In the genomic region with DNA sequence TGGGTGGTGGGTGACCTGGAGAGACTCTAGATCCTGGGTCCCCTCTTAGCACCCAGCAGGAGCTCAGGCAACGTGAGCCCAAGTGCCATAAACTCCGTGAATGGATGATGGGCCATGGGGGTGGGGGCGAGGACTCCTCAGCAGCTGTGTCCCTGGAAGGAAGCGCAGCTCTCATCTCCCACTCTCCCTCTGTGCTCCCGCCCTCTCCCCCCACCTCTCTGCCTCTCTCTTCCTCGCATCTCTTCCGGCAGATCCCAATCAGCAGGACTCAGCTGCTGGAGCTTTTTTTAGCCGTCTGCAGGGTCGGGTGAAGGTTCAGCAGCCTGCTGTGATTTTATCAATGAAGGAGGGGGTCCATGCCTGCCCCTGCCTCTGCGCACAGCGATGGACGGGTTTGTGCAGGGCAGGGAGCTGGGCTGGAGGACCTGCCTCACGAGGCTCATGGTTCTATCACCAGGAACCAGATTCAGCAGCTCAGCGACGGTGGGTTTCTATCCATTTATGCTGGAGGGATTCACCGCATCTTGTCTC, we compare ENCODE assay signal across 1 cellular context.
A peak's percentile ranks its signal among the peaks of the same experiment; 100 is the strongest.
TF ChIP-seq lines count a peak whose summit lies in the region.

No MANE protein-coding gene starts in this region.

TF ChIP-seq in K562, 482 proteins besides CTCF, POLR2A, EP300 and RAD21 (continued from another document and continues in another):
- TF ChIP-seq, protein P1, sequence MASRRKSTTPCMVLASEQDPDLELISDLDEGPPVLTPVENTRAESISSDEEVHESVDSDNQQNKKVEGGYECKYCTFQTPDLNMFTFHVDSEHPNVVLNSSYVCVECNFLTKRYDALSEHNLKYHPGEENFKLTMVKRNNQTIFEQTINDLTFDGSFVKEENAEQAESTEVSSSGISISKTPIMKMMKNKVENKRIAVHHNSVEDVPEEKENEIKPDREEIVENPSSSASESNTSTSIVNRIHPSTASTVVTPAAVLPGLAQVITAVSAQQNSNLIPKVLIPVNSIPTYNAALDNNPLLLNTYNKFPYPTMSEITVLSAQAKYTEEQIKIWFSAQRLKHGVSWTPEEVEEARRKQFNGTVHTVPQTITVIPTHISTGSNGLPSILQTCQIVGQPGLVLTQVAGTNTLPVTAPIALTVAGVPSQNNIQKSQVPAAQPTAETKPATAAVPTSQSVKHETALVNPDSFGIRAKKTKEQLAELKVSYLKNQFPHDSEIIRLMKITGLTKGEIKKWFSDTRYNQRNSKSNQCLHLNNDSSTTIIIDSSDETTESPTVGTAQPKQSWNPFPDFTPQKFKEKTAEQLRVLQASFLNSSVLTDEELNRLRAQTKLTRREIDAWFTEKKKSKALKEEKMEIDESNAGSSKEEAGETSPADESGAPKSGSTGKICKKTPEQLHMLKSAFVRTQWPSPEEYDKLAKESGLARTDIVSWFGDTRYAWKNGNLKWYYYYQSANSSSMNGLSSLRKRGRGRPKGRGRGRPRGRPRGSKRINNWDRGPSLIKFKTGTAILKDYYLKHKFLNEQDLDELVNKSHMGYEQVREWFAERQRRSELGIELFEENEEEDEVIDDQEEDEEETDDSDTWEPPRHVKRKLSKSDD (conservative IDR thresholded peaks at IDR 0.05; ENCODE audit: low read length), result no peak
- TF ChIP-seq MXI1 (IDR thresholded peaks at IDR 0.05; ENCODE audit: low read depth, low read length) (no peak), TRIM24 (IDR thresholded peaks at IDR 0.05) (peak; percentile 40 to 54; a peak in 2 of 4 replicates), RBM14 (IDR thresholded peaks at IDR 0.05; ENCODE audit: borderline replicate concordance, insufficient read depth, low read depth, low read length) (no peak), ZNF143 (CRISPR knock-in tag; IDR thresholded peaks at IDR 0.05) (no peak), RUNX1 (IDR thresholded peaks at IDR 0.05; ENCODE audit: low read depth) (no peak), ZNF780A (CRISPR knock-in tag; IDR thresholded peaks at IDR 0.05) (no peak), GTF2E2 (tag; IDR thresholded peaks at IDR 0.05) (no peak), HDAC1 (IDR thresholded peaks at IDR 0.05) (peak in 1 of 2 experiments; percentile 88; a peak in 2 of 4 replicates), THRAP3 (IDR thresholded peaks at IDR 0.05; ENCODE audit: borderline replicate concordance) (no peak), ZNF232 (CRISPR knock-in tag; IDR thresholded peaks at IDR 0.05) (no peak), CXXC5 (CRISPR knock-in tag; IDR thresholded peaks at IDR 0.05) (peak; percentile 55; the same call in 1 of the 2 replicates), SRSF3 (IDR thresholded peaks at IDR 0.05; ENCODE audit: insufficient read depth, low read length) (no peak), SMAD4 (CRISPR knock-in tag; conservative IDR thresholded peaks at IDR 0.05) (peak; percentile 90), EP400 (IDR thresholded peaks at IDR 0.05) (no peak), KLF1 (tag; IDR thresholded peaks at IDR 0.05) (no peak), LEF1 (IDR thresholded peaks at IDR 0.05) (peak; percentile 53), DACH1 (IDR thresholded peaks at IDR 0.05; ENCODE audit: partially characterized antibody) (peak; percentile 50), CBFA2T2 (conservative IDR thresholded peaks at IDR 0.05) (peak; percentile 89), MECOM (CRISPR knock-in tag; IDR thresholded peaks at IDR 0.05) (peak; percentile 66; the same call in 1 of the 2 replicates), TBL1XR1 (IDR thresholded peaks at IDR 0.05; ENCODE audit: low read length in 2 of 2) (peak in 1 of 2 experiments; percentile 86; a peak in 2 of 4 replicates), ZNF124 (CRISPR knock-in tag; IDR thresholded peaks at IDR 0.05) (no peak), NR2C1 (IDR thresholded peaks at IDR 0.05) (no peak), NR2C1 (tag; IDR thresholded peaks at IDR 0.05) (peak; percentile 70; the same call in 1 of the 2 replicates), ZBED1 (IDR thresholded peaks at IDR 0.05) (peak; percentile 53; the same call in 1 of the 2 replicates), TCF3 (CRISPR knock-in tag; IDR thresholded peaks at IDR 0.05) (peak; percentile 70), EGR1 (conservative IDR thresholded peaks at IDR 0.05) (peak; percentile 52), ZNF165 (CRISPR knock-in tag; IDR thresholded peaks at IDR 0.05; ENCODE audit: borderline replicate concordance) (no peak), NR1H2 (CRISPR knock-in tag; IDR thresholded peaks at IDR 0.05) (no peak), MTA1 (IDR thresholded peaks at IDR 0.05; ENCODE audit: borderline replicate concordance) (no peak), ZNF431 (CRISPR knock-in tag; IDR thresholded peaks at IDR 0.05) (no peak), MBD2 (IDR thresholded peaks at IDR 0.05; ENCODE audit: borderline replicate concordance, low read depth) (no peak), PURB (CRISPR knock-in tag; IDR thresholded peaks at IDR 0.05; ENCODE audit: low read depth) (no peak)
- TF ChIP-seq, protein P2, sequence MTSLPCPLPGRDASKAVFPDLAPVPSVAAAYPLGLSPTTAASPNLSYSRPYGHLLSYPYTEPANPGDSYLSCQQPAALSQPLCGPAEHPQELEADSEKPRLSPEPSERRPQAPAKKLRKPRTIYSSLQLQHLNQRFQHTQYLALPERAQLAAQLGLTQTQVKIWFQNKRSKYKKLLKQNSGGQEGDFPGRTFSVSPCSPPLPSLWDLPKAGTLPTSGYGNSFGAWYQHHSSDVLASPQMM (CRISPR knock-in tag; IDR thresholded peaks at IDR 0.05), result no peak
- TF ChIP-seq, protein P3, sequence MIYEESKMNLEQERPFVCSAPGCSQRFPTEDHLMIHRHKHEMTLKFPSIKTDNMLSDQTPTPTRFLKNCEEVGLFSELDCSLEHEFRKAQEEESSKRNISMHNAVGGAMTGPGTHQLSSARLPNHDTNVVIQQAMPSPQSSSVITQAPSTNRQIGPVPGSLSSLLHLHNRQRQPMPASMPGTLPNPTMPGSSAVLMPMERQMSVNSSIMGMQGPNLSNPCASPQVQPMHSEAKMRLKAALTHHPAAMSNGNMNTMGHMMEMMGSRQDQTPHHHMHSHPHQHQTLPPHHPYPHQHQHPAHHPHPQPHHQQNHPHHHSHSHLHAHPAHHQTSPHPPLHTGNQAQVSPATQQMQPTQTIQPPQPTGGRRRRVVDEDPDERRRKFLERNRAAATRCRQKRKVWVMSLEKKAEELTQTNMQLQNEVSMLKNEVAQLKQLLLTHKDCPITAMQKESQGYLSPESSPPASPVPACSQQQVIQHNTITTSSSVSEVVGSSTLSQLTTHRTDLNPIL (CRISPR knock-in tag; IDR thresholded peaks at IDR 0.05), result no peak
- TF ChIP-seq, protein P4, sequence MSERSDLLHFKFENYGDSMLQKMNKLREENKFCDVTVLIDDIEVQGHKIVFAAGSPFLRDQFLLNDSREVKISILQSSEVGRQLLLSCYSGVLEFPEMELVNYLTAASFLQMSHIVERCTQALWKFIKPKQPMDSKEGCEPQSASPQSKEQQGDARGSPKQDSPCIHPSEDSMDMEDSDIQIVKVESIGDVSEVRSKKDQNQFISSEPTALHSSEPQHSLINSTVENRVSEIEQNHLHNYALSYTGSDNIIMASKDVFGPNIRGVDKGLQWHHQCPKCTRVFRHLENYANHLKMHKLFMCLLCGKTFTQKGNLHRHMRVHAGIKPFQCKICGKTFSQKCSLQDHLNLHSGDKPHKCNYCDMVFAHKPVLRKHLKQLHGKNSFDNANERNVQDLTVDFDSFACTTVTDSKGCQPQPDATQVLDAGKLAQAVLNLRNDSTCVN (CRISPR knock-in tag; IDR thresholded peaks at IDR 0.05), result no peak
- TF ChIP-seq, protein P5, sequence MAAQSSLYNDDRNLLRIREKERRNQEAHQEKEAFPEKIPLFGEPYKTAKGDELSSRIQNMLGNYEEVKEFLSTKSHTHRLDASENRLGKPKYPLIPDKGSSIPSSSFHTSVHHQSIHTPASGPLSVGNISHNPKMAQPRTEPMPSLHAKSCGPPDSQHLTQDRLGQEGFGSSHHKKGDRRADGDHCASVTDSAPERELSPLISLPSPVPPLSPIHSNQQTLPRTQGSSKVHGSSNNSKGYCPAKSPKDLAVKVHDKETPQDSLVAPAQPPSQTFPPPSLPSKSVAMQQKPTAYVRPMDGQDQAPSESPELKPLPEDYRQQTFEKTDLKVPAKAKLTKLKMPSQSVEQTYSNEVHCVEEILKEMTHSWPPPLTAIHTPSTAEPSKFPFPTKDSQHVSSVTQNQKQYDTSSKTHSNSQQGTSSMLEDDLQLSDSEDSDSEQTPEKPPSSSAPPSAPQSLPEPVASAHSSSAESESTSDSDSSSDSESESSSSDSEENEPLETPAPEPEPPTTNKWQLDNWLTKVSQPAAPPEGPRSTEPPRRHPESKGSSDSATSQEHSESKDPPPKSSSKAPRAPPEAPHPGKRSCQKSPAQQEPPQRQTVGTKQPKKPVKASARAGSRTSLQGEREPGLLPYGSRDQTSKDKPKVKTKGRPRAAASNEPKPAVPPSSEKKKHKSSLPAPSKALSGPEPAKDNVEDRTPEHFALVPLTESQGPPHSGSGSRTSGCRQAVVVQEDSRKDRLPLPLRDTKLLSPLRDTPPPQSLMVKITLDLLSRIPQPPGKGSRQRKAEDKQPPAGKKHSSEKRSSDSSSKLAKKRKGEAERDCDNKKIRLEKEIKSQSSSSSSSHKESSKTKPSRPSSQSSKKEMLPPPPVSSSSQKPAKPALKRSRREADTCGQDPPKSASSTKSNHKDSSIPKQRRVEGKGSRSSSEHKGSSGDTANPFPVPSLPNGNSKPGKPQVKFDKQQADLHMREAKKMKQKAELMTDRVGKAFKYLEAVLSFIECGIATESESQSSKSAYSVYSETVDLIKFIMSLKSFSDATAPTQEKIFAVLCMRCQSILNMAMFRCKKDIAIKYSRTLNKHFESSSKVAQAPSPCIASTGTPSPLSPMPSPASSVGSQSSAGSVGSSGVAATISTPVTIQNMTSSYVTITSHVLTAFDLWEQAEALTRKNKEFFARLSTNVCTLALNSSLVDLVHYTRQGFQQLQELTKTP (IDR thresholded peaks at IDR 0.05; ENCODE audit: low read depth in 1 of 2, partially characterized antibody in 2 of 2), result no peak
- TF ChIP-seq, protein P6, sequence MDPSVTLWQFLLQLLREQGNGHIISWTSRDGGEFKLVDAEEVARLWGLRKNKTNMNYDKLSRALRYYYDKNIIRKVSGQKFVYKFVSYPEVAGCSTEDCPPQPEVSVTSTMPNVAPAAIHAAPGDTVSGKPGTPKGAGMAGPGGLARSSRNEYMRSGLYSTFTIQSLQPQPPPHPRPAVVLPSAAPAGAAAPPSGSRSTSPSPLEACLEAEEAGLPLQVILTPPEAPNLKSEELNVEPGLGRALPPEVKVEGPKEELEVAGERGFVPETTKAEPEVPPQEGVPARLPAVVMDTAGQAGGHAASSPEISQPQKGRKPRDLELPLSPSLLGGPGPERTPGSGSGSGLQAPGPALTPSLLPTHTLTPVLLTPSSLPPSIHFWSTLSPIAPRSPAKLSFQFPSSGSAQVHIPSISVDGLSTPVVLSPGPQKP (CRISPR knock-in tag; IDR thresholded peaks at IDR 0.05), result no peak
- TF ChIP-seq, protein P7, sequence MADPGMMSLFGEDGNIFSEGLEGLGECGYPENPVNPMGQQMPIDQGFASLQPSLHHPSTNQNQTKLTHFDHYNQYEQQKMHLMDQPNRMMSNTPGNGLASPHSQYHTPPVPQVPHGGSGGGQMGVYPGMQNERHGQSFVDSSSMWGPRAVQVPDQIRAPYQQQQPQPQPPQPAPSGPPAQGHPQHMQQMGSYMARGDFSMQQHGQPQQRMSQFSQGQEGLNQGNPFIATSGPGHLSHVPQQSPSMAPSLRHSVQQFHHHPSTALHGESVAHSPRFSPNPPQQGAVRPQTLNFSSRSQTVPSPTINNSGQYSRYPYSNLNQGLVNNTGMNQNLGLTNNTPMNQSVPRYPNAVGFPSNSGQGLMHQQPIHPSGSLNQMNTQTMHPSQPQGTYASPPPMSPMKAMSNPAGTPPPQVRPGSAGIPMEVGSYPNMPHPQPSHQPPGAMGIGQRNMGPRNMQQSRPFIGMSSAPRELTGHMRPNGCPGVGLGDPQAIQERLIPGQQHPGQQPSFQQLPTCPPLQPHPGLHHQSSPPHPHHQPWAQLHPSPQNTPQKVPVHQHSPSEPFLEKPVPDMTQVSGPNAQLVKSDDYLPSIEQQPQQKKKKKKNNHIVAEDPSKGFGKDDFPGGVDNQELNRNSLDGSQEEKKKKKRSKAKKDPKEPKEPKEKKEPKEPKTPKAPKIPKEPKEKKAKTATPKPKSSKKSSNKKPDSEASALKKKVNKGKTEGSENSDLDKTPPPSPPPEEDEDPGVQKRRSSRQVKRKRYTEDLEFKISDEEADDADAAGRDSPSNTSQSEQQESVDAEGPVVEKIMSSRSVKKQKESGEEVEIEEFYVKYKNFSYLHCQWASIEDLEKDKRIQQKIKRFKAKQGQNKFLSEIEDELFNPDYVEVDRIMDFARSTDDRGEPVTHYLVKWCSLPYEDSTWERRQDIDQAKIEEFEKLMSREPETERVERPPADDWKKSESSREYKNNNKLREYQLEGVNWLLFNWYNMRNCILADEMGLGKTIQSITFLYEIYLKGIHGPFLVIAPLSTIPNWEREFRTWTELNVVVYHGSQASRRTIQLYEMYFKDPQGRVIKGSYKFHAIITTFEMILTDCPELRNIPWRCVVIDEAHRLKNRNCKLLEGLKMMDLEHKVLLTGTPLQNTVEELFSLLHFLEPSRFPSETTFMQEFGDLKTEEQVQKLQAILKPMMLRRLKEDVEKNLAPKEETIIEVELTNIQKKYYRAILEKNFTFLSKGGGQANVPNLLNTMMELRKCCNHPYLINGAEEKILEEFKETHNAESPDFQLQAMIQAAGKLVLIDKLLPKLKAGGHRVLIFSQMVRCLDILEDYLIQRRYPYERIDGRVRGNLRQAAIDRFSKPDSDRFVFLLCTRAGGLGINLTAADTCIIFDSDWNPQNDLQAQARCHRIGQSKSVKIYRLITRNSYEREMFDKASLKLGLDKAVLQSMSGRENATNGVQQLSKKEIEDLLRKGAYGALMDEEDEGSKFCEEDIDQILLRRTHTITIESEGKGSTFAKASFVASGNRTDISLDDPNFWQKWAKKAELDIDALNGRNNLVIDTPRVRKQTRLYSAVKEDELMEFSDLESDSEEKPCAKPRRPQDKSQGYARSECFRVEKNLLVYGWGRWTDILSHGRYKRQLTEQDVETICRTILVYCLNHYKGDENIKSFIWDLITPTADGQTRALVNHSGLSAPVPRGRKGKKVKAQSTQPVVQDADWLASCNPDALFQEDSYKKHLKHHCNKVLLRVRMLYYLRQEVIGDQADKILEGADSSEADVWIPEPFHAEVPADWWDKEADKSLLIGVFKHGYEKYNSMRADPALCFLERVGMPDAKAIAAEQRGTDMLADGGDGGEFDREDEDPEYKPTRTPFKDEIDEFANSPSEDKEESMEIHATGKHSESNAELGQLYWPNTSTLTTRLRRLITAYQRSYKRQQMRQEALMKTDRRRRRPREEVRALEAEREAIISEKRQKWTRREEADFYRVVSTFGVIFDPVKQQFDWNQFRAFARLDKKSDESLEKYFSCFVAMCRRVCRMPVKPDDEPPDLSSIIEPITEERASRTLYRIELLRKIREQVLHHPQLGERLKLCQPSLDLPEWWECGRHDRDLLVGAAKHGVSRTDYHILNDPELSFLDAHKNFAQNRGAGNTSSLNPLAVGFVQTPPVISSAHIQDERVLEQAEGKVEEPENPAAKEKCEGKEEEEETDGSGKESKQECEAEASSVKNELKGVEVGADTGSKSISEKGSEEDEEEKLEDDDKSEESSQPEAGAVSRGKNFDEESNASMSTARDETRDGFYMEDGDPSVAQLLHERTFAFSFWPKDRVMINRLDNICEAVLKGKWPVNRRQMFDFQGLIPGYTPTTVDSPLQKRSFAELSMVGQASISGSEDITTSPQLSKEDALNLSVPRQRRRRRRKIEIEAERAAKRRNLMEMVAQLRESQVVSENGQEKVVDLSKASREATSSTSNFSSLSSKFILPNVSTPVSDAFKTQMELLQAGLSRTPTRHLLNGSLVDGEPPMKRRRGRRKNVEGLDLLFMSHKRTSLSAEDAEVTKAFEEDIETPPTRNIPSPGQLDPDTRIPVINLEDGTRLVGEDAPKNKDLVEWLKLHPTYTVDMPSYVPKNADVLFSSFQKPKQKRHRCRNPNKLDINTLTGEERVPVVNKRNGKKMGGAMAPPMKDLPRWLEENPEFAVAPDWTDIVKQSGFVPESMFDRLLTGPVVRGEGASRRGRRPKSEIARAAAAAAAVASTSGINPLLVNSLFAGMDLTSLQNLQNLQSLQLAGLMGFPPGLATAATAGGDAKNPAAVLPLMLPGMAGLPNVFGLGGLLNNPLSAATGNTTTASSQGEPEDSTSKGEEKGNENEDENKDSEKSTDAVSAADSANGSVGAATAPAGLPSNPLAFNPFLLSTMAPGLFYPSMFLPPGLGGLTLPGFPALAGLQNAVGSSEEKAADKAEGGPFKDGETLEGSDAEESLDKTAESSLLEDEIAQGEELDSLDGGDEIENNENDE (IDR thresholded peaks at IDR 0.05; ENCODE audit: low read depth, low read length), result no peak
